Comparison of ENCODE assay signal across 9 cellular contexts in genomic region chr3:185460719-185461350, GRCh38. TPM values are rescaled to one million over a fixed set of nuclear protein-coding genes. Genes with fewer than 3 reads are reported as not detected.
DNase-seq lines count a peak whose midpoint lies in the region; ATAC-seq and TF ChIP-seq lines count a peak whose summit lies in the region.
"Had no signal": no experiment of that assay in that cellular context is flagged by ENCODE, and none has a peak within 500 bp of the region (broad histone marks: within the 10 kb centered on the region; RNA-seq: fewer than 3 reads in every experiment).

No MANE protein-coding gene starts in this region.

- H3K27me3 Mint-ChIP-seq in CD8-positive, alpha-beta T cell (ENCODE audit: low read depth), result no peaks in the 10 kb centered on the region

- intact Hi-C loops in CD8-positive, alpha-beta T cell (cut with DNase I, micrococcal nuclease), result no loop called here

- H3K9me3 Mint-ChIP-seq in CD8-positive, alpha-beta T cell, result no peaks in the 10 kb centered on the region
- H3K9me3 Mint-ChIP-seq: immature natural killer cell had no signal

- H3K4me3 ChIP-seq in CD8-positive, alpha-beta T cell (ENCODE audit: low read depth, low read length), result no peak overlapping the region

- POLR2A ChIA-PET in RWPE1 (lab: Yijun Ruan, JAX; ENCODE audit: low non-redundant PET), result no interaction called here
- POLR2A ChIA-PET in CD8-positive, alpha-beta T cell (lab: Charles Lee), result no interaction called here

- no peaks in the 10 kb centered on the region for H3K4me1 Mint-ChIP-seq in CD8-positive, alpha-beta T cell (ENCODE audit: low read depth)
- H3K4me1 Mint-ChIP-seq: immature natural killer cell had no signal

- in situ Hi-C loops in GM13977 (cut with MboI; ENCODE audit: low pct_unique_long_range_greater_than_20kb, low sequenced_read_pairs, unreplicated experiment), result no loop called here

- H3K27me3 ChIP-seq in CD8-positive, alpha-beta T cell (ENCODE audit: insufficient read depth, low read length), result no peaks in the 10 kb centered on the region

- H3K36me3 Mint-ChIP-seq in CD8-positive, alpha-beta T cell, result peaks cover 2% of the 10 kb centered on the region

- peak; percentile 27 for DNase-seq in A172 (ENCODE audit: low spot score)
- peak; percentile 14 for DNase-seq in GM13977 (ENCODE audit: low spot score)
- peak; percentile 45 for DNase-seq in RWPE1 (ENCODE audit: low spot score)
- DNase-seq in globus pallidus (ENCODE audit: low spot score), result peak; percentile 3
- no peak for DNase-seq in CD8-positive, alpha-beta T cell
- no peak for DNase-seq in NCI-H187 (lab: John Stamatoyannopoulos, UW)
- DNase-seq in activated T-cell treated with anti-CD3 and anti-CD28 coated beads for 4 hours, result no peak
- DNase-seq in UCSD-AML1 (lab: John Stamatoyannopoulos, UW; ENCODE audit: unreplicated experiment), result no peak
- DNase-seq: immature natural killer cell had no signal

- no peaks in the 10 kb centered on the region for H3K9me3 ChIP-seq in CD8-positive, alpha-beta T cell (ENCODE audit: low read length)

- TF ChIP-seq CTCF in GM13977 (IDR thresholded peaks at IDR 0.05; ENCODE audit: extremely low read depth, insufficient read depth, missing control alignments) (no peak), RWPE1 (conservative IDR thresholded peaks at IDR 0.05; ENCODE audit: low read depth) (0 out of 2 replicates have a peak, but pooled peaks have one; percentile 19)
- no peak for TF ChIP-seq CTCF in CD8-positive, alpha-beta T cell (IDR thresholded peaks at IDR 0.05)

- CTCF ChIA-PET in RWPE1 (lab: Yijun Ruan, JAX), result interaction anchor here (0.6 to 2.2 kb wide), 15 partner anchors 9 to 1298 kb away, joined by 3 to 14 read pairs (median 4); partner anchors contain the start of gene SENP2
- CTCF ChIA-PET in CD8-positive, alpha-beta T cell (lab: Charles Lee), result no interaction called here

- H3K27ac ChIP-seq in RWPE1, result no peak overlapping the region
- no peak overlapping the region for H3K27ac ChIP-seq in CD8-positive, alpha-beta T cell (ENCODE audit: low read depth, low read length)

- no peaks in the 10 kb centered on the region for H3K36me3 ChIP-seq in CD8-positive, alpha-beta T cell (ENCODE audit: insufficient read depth, low read length)

- no peak overlapping the region for H3K27ac Mint-ChIP-seq in CD8-positive, alpha-beta T cell
- H3K27ac Mint-ChIP-seq: immature natural killer cell had no signal

- H3K4me3 Mint-ChIP-seq in CD8-positive, alpha-beta T cell, result no peak overlapping the region
- H3K4me3 Mint-ChIP-seq: immature natural killer cell had no signal

- no peaks in the 10 kb centered on the region for H3K4me1 ChIP-seq in CD8-positive, alpha-beta T cell (ENCODE audit: insufficient read depth, low read length)

- ATAC-seq in CD8-positive, alpha-beta T cell, result no peak

RNA-seq across cellular contexts. Expression of gene TMEM41A, which starts 38.0 kb away (rescaled TPM):
- total RNA-seq in A172 (2014; rRNA removed; shearing (Covaris generic)), result 11.0 and 13.2 TPM in 2 replicates
- 10 to 100 TPM; 28.2 to 30.3 TPM for total RNA-seq in CD8-positive, alpha-beta T cell

Comparison
In these comparisons a context has a peak if more than half of its experiments do, and no peak if none do; other contexts are left out.
1. DNase-seq: peak in A172 (single experiment), GM13977 (single experiment), RWPE1 (single experiment) and globus pallidus (single experiment); none in CD8-positive, alpha-beta T cell (0 of 7), NCI-H187 (0 of 2), activated T-cell treated with anti-CD3 and anti-CD28 coated beads for 4 hours (single experiment) and UCSD-AML1 (single experiment).